20 cellular contexts compared by ENCODE assay signal in genomic region chr11:88131764-88132470, GRCh38. TPM values are rescaled to one million over a fixed set of nuclear protein-coding genes. Genes with fewer than 3 reads are reported as not detected.
DNase-seq lines count a peak whose midpoint lies in the region; ATAC-seq and TF ChIP-seq lines count a peak whose summit lies in the region.
"Had no signal": no experiment of that assay in that cellular context is flagged by ENCODE, and none has a peak within 500 bp of the region (broad histone marks: within the 10 kb centered on the region; RNA-seq: fewer than 3 reads in every experiment).

No MANE protein-coding gene starts in this region.

- ATAC-seq in GM19452 (IDR thresholded peaks at IDR 0.05; ENCODE audit: unreplicated experiment) (peak; percentile 56), HG03378 (IDR thresholded peaks at IDR 0.05; ENCODE audit: unreplicated experiment) (peak; percentile 55), GM21447 (IDR thresholded peaks at IDR 0.05; ENCODE audit: unreplicated experiment) (no peak)
- ATAC-seq: SK-N-SH treated with all-trans-retinoic acid at 6 μM for 48 hours had no signal

- no peak for TF ChIP-seq CTCF in fibroblast of villous mesenchyme (IDR thresholded peaks at IDR 0.05; ENCODE audit: insufficient read depth, low read depth, low read length)

- DNase-seq in ELR (ENCODE audit: low read depth) = peak; percentile 7
- peak; percentile 5 for DNase-seq in fibroblast of villous mesenchyme (ENCODE audit: low read depth)
- no peak for DNase-seq in DMS53 treated with DMSO at 0.1 percent for 48 hours (lab: John Stamatoyannopoulos, UW; ENCODE audit: unreplicated experiment)
- no peak for DNase-seq in pons (ENCODE audit: low spot score)
- no peak for DNase-seq in stimulated activated CD4-positive, alpha-beta T cell treated with anti-CD3 and anti-CD28 coated beads, Interleukin-1b, Interleukin-23, amount 100 ng/mL, for 48 hours
- DNase-seq: activated CD4-positive, alpha-beta T cell treated with anti-CD3 and anti-CD28 coated beads for 1 hour; activated effector memory CD4-positive, alpha-beta T cell treated with anti-CD3 and anti-CD28 coated beads, Interleukin-2, amount 50 U/mL, for 16 hours; adrenal gland; dermis blood vessel endothelial cell; H9; NCI-H1694 treated with DMSO at 0.1 percent for 48 hours; occipital lobe; stimulated activated naive CD4-positive, alpha-beta T cell; T1000; transverse colon had no signal

- H3K4me3 ChIP-seq in fibroblast of villous mesenchyme (ENCODE audit: low read depth, low read length) = no peak overlapping the region
- H3K4me3 ChIP-seq: adrenal gland, right atrium auricular region, transverse colon had no signal

RNA-seq across cellular contexts. Expression of gene RAB38, which starts 43.3 kb away (rescaled TPM):
- total RNA-seq in fibroblast of villous mesenchyme = 0.64 and 3.5 TPM in 2 replicates

Comparison
In these comparisons a context has a peak if more than half of its experiments do, and no peak if none do; other contexts are left out.
1. DNase-seq: peak in ELR (single experiment) and fibroblast of villous mesenchyme (single experiment); none in DMS53 treated with DMSO at 0.1 percent for 48 hours (single experiment), pons (single experiment) and stimulated activated CD4-positive, alpha-beta T cell treated with anti-CD3 and anti-CD28 coated beads, Interleukin-1b, Interleukin-23, amount 100 ng/mL, for 48 hours (single experiment).